Comparison of ENCODE assay signal across 5 cellular contexts in genomic region chr1:213767683-213768082, GRCh38.
"Had no signal": no experiment of that assay in that cellular context is flagged by ENCODE, and none has a peak within 500 bp of the region (broad histone marks: within the 10 kb centered on the region; RNA-seq: fewer than 3 reads in every experiment).

No MANE protein-coding gene starts in this region.

- H3K27ac ChIP-seq: HL-60 had no signal

- H3K4me3 ChIP-seq: K562 had no signal

- ATAC-seq: K562 had no signal

- DNase-seq: IMR-90, KBM-7 had no signal

- FAIRE-seq: HTR-8/SVneo, K562 had no signal
